ENCODE assay signal across 17 cellular contexts in the genomic region with DNA sequence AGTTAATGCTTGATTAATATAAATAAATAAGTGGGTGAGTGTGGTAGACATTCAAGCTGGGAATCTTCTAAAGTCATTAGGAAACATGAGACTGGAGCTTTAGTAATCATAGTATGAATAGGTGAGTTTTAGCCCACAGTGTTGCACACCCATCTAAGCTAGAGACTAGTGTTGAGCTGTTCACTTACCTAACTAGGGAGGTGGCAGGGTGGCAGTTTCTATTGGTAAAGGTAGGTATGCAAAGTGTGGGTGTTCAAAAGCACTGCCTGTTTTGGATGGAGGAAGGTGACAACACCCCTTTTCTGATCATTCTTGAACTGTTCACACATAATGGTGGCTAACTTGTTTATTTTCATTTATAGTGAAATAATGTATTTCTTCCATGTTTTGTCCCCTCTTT. TPM values are rescaled to one million over a fixed set of nuclear protein-coding genes. Genes with fewer than 3 reads are reported as not detected.
DNase-seq lines count a peak whose midpoint lies in the region; ATAC-seq, FAIRE-seq and TF ChIP-seq lines count a peak whose summit lies in the region.
"Had no signal": no experiment of that assay in that cellular context is flagged by ENCODE, and none has a peak within 500 bp of the region (broad histone marks: within the 10 kb centered on the region; RNA-seq: fewer than 3 reads in every experiment).

No MANE protein-coding gene starts in this region.

- H3K9me2 ChIP-seq in OCI-LY7 (ENCODE audit: insufficient read depth, low read length) = no peaks in the 10 kb centered on the region

- no peaks in the 10 kb centered on the region for H4K20me1 ChIP-seq in OCI-LY7 (ENCODE audit: insufficient read depth, low read length)

- CTCF ChIA-PET in A549 (lab: Yijun Ruan, JAX) (interaction anchor here (1.1 kb wide), 1 partner anchor 41 kb away, joined by 3 read pairs; no protein-coding TSS in a partner anchor), OCI-LY7 (lab: Charles Lee; ENCODE audit: unreplicated experiment) (no interaction called here)

- H3K9me3 ChIP-seq in A549 (no peaks in the 10 kb centered on the region), gastrocnemius medialis (no peaks in the 10 kb centered on the region), OCI-LY7 (ENCODE audit: low read length) (no peaks in the 10 kb centered on the region)
- H3K9me3 ChIP-seq: gastroesophageal sphincter had no signal

- peaks cover 0 to 95% (median 33%) of the 10 kb centered on the region in 45 donors for H3K27me3 ChIP-seq in dorsolateral prefrontal cortex
- no peaks in the 10 kb centered on the region for H3K27me3 ChIP-seq in gastrocnemius medialis
- H3K27me3 ChIP-seq: gastroesophageal sphincter had no signal

- no TSS peak for BruUV-seq in OCI-LY7 (replicated peaks; lab: Mats Ljungman, UMichigan)

- H3K4me3 ChIP-seq in A549 (no peak overlapping the region), dorsolateral prefrontal cortex (no peak overlapping the region), gastrocnemius medialis (no peak overlapping the region), OCI-LY7 (ENCODE audit: low read depth, low read length, poor library complexity, severe bottlenecking) (no peak overlapping the region)
- H3K4me3 ChIP-seq: gastroesophageal sphincter had no signal

- no peak overlapping the region for H2AFZ ChIP-seq in OCI-LY7 (ENCODE audit: low read length)

- no peaks in the 10 kb centered on the region for H3K79me2 ChIP-seq in OCI-LY7 (ENCODE audit: insufficient read depth, low read depth, low read length)

- H3K27ac ChIP-seq in A549 (no peak overlapping the region), dorsolateral prefrontal cortex (peak overlapping the region in 45 of 59 donors; percentile 3 to 80 (median 58)), gastrocnemius medialis (peak overlapping the region; percentile 48 to 78 (median 68)), OCI-LY7 (ENCODE audit: low read depth, low read length, poor library complexity, severe bottlenecking) (no peak overlapping the region)

- intact Hi-C loops in dorsolateral prefrontal cortex (cut with DNase I) (no loop called here), gastrocnemius medialis (cut with DNase I; ENCODE audit: low total_unique reads) (no loop called here), OCI-LY7 (cut with micrococcal nuclease; ENCODE audit: unreplicated experiment) (no loop called here)

- TF ChIP-seq EP300 in A549 (IDR thresholded peaks at IDR 0.05) = no peak

- TF ChIP-seq RAD21 in A549 (conservative IDR thresholded peaks at IDR 0.05 in 1 of 2, IDR thresholded peaks at IDR 0.05 in 1 of 2) = no peak

- no peak for FAIRE-seq in A549 (lab: Jason Lieb, UNC)

- no peak for DNase-seq in A549 (ENCODE audit: low read depth in 1 of 2, low spot score in 1 of 2)
- DNase-seq in M059J (ENCODE audit: low read depth) = peak; percentile 18
- no peak for DNase-seq in dorsolateral prefrontal cortex
- no peak for DNase-seq in gastrocnemius medialis
- DNase-seq in OCI-LY7 (ENCODE audit: low spot score) = no peak
- DNase-seq in mucosa of gallbladder (ENCODE audit: low spot score) = no peak
- DNase-seq: activated CD4-positive, CD25-positive, alpha-beta regulatory T cell; activated CD8-positive, alpha-beta memory T cell treated with anti-CD3 and anti-CD28 coated beads for 24 hours; activated naive CD4-positive, alpha-beta T cell treated with anti-CD3 and anti-CD28 coated beads, Interleukin-2, amount 50 U/mL, for 16 hours; activated T-cell treated with anti-CD3 and anti-CD28 coated beads, Interleukin-2, amount 50 U/mL, for 48 hours; CD4-positive, alpha-beta T cell; NCI-H1694 treated with DMSO at 0.1 percent for 48 hours; stimulated activated naive CD4-positive, alpha-beta T cell had no signal

- TF ChIP-seq CTCF in A549 (IDR thresholded peaks at IDR 0.05) = no peak
- no peak for TF ChIP-seq CTCF in dorsolateral prefrontal cortex (IDR thresholded peaks at IDR 0.05 in 54 of 56, conservative IDR thresholded peaks at IDR 0.05 in 2 of 56; ENCODE audit: low read depth in 1 of 56, partially characterized antibody in 56 of 56)
- no peak for TF ChIP-seq CTCF in gastrocnemius medialis (IDR thresholded peaks at IDR 0.05 in 4 of 5, conservative IDR thresholded peaks at IDR 0.05 in 1 of 5)
- TF ChIP-seq CTCF in OCI-LY7 (conservative IDR thresholded peaks at IDR 0.05; ENCODE audit: low read length) = no peak

- H3K4me2 ChIP-seq in A549 = peak overlapping the region; percentile 29; the same call in 1 of the 3 replicates
- no peak overlapping the region for H3K4me2 ChIP-seq in OCI-LY7 (ENCODE audit: low read length)

- POLR2A ChIA-PET in A549 (lab: Yijun Ruan, JAX) = no interaction called here
- POLR2A ChIA-PET in OCI-LY7 (lab: Charles Lee) = interaction anchor here (0.6 kb wide), 1 partner anchor 32 kb away, joined by 3 read pairs; no protein-coding TSS in a partner anchor

- H3K4me1 ChIP-seq in A549 (peaks cover 47% of the 10 kb centered on the region), gastrocnemius medialis (peaks cover 0 to 3% of the 10 kb centered on the region in 2 donors), OCI-LY7 (ENCODE audit: insufficient read depth, low read length, poor library complexity, severe bottlenecking) (no peaks in the 10 kb centered on the region)

- in situ Hi-C loops in gastrocnemius medialis (cut with MboI; ENCODE audit: low sequenced_read_pairs in 4 of 4) = no loop called here

- no peaks in the 10 kb centered on the region for H3K36me3 ChIP-seq in gastrocnemius medialis
- no peaks in the 10 kb centered on the region for H3K36me3 ChIP-seq in OCI-LY7 (ENCODE audit: insufficient read depth, low read length)
- H3K36me3 ChIP-seq: gastroesophageal sphincter had no signal

- TF ChIP-seq POLR2A in A549 (IDR thresholded peaks at IDR 0.05; ENCODE audit: low read length) (no peak), gastrocnemius medialis (IDR thresholded peaks at IDR 0.05) (no peak)

- ATAC-seq in A549 = peak in 1 of 2 experiments; percentile 38; a peak in 2 of 6 replicates
- peak in 1 of 2 donors; percentile 37 for ATAC-seq in gastrocnemius medialis
- no peak for ATAC-seq in GM19467 (IDR thresholded peaks at IDR 0.05; ENCODE audit: unreplicated experiment)
- no peak for ATAC-seq in GM18502 (IDR thresholded peaks at IDR 0.05; ENCODE audit: poor library complexity, unreplicated experiment)
- ATAC-seq: gastroesophageal sphincter, sciatic nerve had no signal

TF ChIP-seq in A549, 52 proteins besides CTCF, POLR2A, EP300 and RAD21 (continues in another document):
- TF ChIP-seq HEYL (CRISPR knock-in tag; IDR thresholded peaks at IDR 0.05) (no peak), CEBPB (IDR thresholded peaks at IDR 0.05) (no peak), POLR2AphosphoS2 (conservative IDR thresholded peaks at IDR 0.05; ENCODE audit: low read length) (no peak), HMGXB4 (CRISPR knock-in tag; IDR thresholded peaks at IDR 0.05; ENCODE audit: borderline replicate concordance) (no peak), GATA3 (IDR thresholded peaks at IDR 0.05; ENCODE audit: borderline replicate concordance) (no peak), CHD4 (IDR thresholded peaks at IDR 0.05; ENCODE audit: borderline replicate concordance) (no peak), KDM5A (IDR thresholded peaks at IDR 0.05) (no peak), SREBF2 (IDR thresholded peaks at IDR 0.05) (no peak), KDM1A (IDR thresholded peaks at IDR 0.05; ENCODE audit: low read depth) (no peak), EHF (CRISPR knock-in tag; IDR thresholded peaks at IDR 0.05) (no peak), HOXA7 (CRISPR knock-in tag; IDR thresholded peaks at IDR 0.05) (no peak), CBX2 (IDR thresholded peaks at IDR 0.05; ENCODE audit: borderline replicate concordance, low read depth) (no peak), USF2 (IDR thresholded peaks at IDR 0.05) (no peak), CBX8 (IDR thresholded peaks at IDR 0.05) (no peak)
- TF ChIP-seq, protein P1, sequence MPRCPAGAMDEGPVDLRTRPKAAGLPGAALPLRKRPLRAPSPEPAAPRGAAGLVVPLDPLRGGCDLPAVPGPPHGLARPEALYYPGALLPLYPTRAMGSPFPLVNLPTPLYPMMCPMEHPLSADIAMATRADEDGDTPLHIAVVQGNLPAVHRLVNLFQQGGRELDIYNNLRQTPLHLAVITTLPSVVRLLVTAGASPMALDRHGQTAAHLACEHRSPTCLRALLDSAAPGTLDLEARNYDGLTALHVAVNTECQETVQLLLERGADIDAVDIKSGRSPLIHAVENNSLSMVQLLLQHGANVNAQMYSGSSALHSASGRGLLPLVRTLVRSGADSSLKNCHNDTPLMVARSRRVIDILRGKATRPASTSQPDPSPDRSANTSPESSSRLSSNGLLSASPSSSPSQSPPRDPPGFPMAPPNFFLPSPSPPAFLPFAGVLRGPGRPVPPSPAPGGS (IDR thresholded peaks at IDR 0.05) = no peak

RNA-seq across cellular contexts. Expression of gene PLS3, which starts 41.3 kb away (rescaled TPM):
- polyA plus RNA-seq in A549 (2011; rRNA removed) (411 and 437 TPM in 2 replicates), A549 (2017; fragmentation: RNase III; extraction: RNeasy Plus Mini Kit Qiagen cat#74134 plus additional on column Dnase treatment) (303 to 305 TPM (median 303 TPM) in 3 replicates)
- polyA plus RNA-seq in A549 (2012; cell fraction: cytosol; rRNA removed) = 92.7 and 94.3 TPM in 2 replicates
- 44.4 and 70.5 TPM in 2 replicates for polyA plus RNA-seq in A549 (2012; cell fraction: nucleus; rRNA removed)
- 75.5 and 78.3 TPM in 2 replicates for polyA minus RNA-seq in A549 (2011; rRNA and poly(A)+ RNA removed)
- 418 and 544 TPM in 2 replicates for total RNA-seq in M059J (2014; rRNA removed; shearing (Covaris generic))
- total RNA-seq in dorsolateral prefrontal cortex (10 to 100 TPM; 33.8 to 96.0 (median 55.8) TPM), gastrocnemius medialis (10 to 100 TPM; 15.8 to 23.1 (median 19.5) TPM), OCI-LY7 (2022) (not detected in 2 replicates), mucosa of gallbladder (88.2 TPM)
- not detected in 2 replicates for total RNA-seq in OCI-LY7 (2014; rRNA removed; shearing (Covaris generic))

Comparison
In these comparisons a context has a peak if more than half of its experiments do, and no peak if none do; other contexts are left out.
1. H3K27ac ChIP-seq: peak in dorsolateral prefrontal cortex (45 of 59) and gastrocnemius medialis (4 of 4); none in A549 (0 of 2) and OCI-LY7 (single experiment).
2. RNA of gene PLS3, which starts 41.3 kb away (total RNA-seq): 418 to 544 TPM in M059J, 88.2 TPM in mucosa of gallbladder (single experiment), 33.8 to 96.0 TPM in dorsolateral prefrontal cortex and 15.8 to 23.1 TPM in gastrocnemius medialis; not detected in OCI-LY7; every median in the first group is over 10 times any median in the second.